ENCODE assay signal across 23 cellular contexts in the genomic region with DNA sequence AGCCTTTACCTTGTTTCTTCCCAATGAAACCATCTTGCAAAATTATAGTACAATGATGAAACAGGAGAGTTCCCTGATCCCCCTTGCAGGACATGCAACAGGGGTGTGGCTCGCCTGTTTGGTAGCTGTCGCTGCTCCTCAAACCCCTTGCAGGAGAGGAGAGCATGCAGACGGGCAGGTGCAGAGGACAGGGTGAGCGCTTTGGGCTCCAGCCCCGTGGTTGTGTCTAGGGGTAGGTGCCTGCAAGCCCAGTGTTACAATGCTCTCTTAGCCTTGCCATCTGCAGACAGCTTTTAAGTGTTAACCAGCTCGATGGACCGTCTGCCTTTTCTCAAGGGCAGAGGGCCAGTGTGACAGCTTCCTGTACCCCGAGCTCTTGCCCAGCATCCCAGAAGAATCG.
A peak's percentile ranks its signal among the peaks of the same experiment; 100 is the strongest.
DNase-seq lines count a peak whose midpoint lies in the region; FAIRE-seq and TF ChIP-seq lines count a peak whose summit lies in the region.
"Had no signal": no experiment of that assay in that cellular context is flagged by ENCODE, and none has a peak within 500 bp of the region (broad histone marks: within the 10 kb centered on the region; RNA-seq: fewer than 3 reads in every experiment).

No MANE protein-coding gene starts in this region.

- DNase-seq in H9 (peak; percentile 10), mesenteric fat pad (ENCODE audit: low spot score) (peak; percentile 76), stomach (peak; percentile 17), GM12892 (ENCODE audit: insufficient read length) (no peak), HFFc6 (no peak), GM19240 (ENCODE audit: insufficient read length, low spot score) (no peak)
- DNase-seq: CD4-positive, CD25-positive, alpha-beta regulatory T cell; CD8-positive, alpha-beta T cell; DMS 273 treated with DMSO at 0.1 percent for 48 hours; DMS79; EL; GDM1; GOT3; HCEC 1CT had no signal

- no peak overlapping the region for H2BK120ac ChIP-seq in H9 (ENCODE audit: low read depth, low read length, poor library complexity, severe bottlenecking)

- intact Hi-C loops in stomach (cut with DNase I; ENCODE audit: low total_unique reads): no loop called here

- H3K56ac ChIP-seq in H9 (ENCODE audit: insufficient read length, low read depth, low read length): no peak overlapping the region

- no peak for TF ChIP-seq CTCF in H9 (conservative IDR thresholded peaks at IDR 0.05)
- TF ChIP-seq CTCF in stomach (IDR thresholded peaks at IDR 0.05): no peak
- TF ChIP-seq CTCF in HFFc6 (IDR thresholded peaks at IDR 0.05): no peak

- H3K14ac ChIP-seq in H9 (ENCODE audit: insufficient read depth, low read length): no peak overlapping the region

- no peak overlapping the region for H3K27ac Mint-ChIP-seq in H9
- H3K27ac Mint-ChIP-seq in HFFc6: no peak overlapping the region
- H3K27ac Mint-ChIP-seq: B cell; CD4-positive, CD25-positive, alpha-beta regulatory T cell; CD8-positive, alpha-beta T cell had no signal

- no peak overlapping the region for H2AK5ac ChIP-seq in H9 (ENCODE audit: insufficient read length, low read length)

- H3K27ac ChIP-seq in H9 (ENCODE audit: insufficient read length, low read depth, low read length) (no peak overlapping the region), stomach (no peak overlapping the region)
- H3K27ac ChIP-seq: 22Rv1, BLaER1, C4-2B had no signal

- H3K4me3 ChIP-seq in stomach: no peak overlapping the region
- H3K4me3 ChIP-seq: BLaER1, GM12878 had no signal

- no peak overlapping the region for H4K8ac ChIP-seq in H9 (replicated peaks; ENCODE audit: insufficient read length, low read depth, low read length)

- H3K4me1 ChIP-seq in H9 (ENCODE audit: insufficient read depth, low read length) (no peaks in the 10 kb centered on the region), stomach (no peaks in the 10 kb centered on the region)
- H3K4me1 ChIP-seq: BLaER1 had no signal

- no peak overlapping the region for H2BK15ac ChIP-seq in H9 (ENCODE audit: low read depth, low read length)

- no peaks in the 10 kb centered on the region for H3K79me1 ChIP-seq in H9 (ENCODE audit: insufficient read depth, low read depth, low read length, poor library complexity, severe bottlenecking)

- H3K4me3 Mint-ChIP-seq in H9 (no peak overlapping the region), HFFc6 (no peak overlapping the region)
- H3K4me3 Mint-ChIP-seq: B cell; CD4-positive, CD25-positive, alpha-beta regulatory T cell; CD8-positive, alpha-beta T cell had no signal

- no peak overlapping the region for H3K9ac ChIP-seq in H9 (ENCODE audit: extremely low read depth, insufficient read length, low read length)
- H3K9ac ChIP-seq: BLaER1 had no signal

- no CpG with 5 or more reads among the region's 9 CpGs for WGBS in H9 (ENCODE audit: extremely low coverage, insufficient read length, low lambda C conversion rate)
- 70 to 86% (median 74%) methylated on average over 9 of the region's 9 CpGs for WGBS in stomach, 5 donors

- no peak overlapping the region for H3T11ph ChIP-seq in H9 (ENCODE audit: low read length)

- no peak overlapping the region for H3K23ac ChIP-seq in H9 (ENCODE audit: insufficient read length, low read depth, low read length)

- no peak for FAIRE-seq in GM12892 (lab: Jason Lieb, UNC)
- FAIRE-seq: A204.1, D721Med, GM12878, GM18507, H54 had no signal

- H3K27me3 Mint-ChIP-seq in H9 (ENCODE audit: low read depth): peaks cover 13% of the 10 kb centered on the region
- peaks cover 4% of the 10 kb centered on the region; the same call in 1 of the 2 replicates for H3K27me3 Mint-ChIP-seq in HFFc6 (ENCODE audit: insufficient read depth)
- H3K27me3 Mint-ChIP-seq: CD4-positive, CD25-positive, alpha-beta regulatory T cell had no signal

- TF ChIP-seq POLR2A in stomach (IDR thresholded peaks at IDR 0.05) (no peak), GM12892 (IDR thresholded peaks at IDR 0.05; ENCODE audit: low read depth, low read length) (no peak)

- H3K9me3 ChIP-seq in H9 (ENCODE audit: control insufficient read depth, low read depth, low read length): no peaks in the 10 kb centered on the region
- peaks cover 0 to 5% (median 0%) of the 10 kb centered on the region in 4 donors for H3K9me3 ChIP-seq in stomach

- peaks cover 31 to 48% of the 10 kb centered on the region in 2 experiments for H3K9me3 Mint-ChIP-seq in H9
- no peaks in the 10 kb centered on the region for H3K9me3 Mint-ChIP-seq in HFFc6
- H3K9me3 Mint-ChIP-seq: CD8-positive, alpha-beta T cell had no signal

- no peak overlapping the region for H4K91ac ChIP-seq in H9 (ENCODE audit: insufficient read length, low read depth, low read length)

- H3K36me3 Mint-ChIP-seq in H9 (ENCODE audit: insufficient read depth in 1 of 3, low read depth in 3 of 3) (peaks cover 0 to 2% (median 0%) of the 10 kb centered on the region in 3 experiments; a peak in 2 of 7 replicates), HFFc6 (ENCODE audit: low read depth) (no peaks in the 10 kb centered on the region)
- H3K36me3 Mint-ChIP-seq: CD4-positive, CD25-positive, alpha-beta regulatory T cell; CD8-positive, alpha-beta T cell had no signal

- peaks cover 7% of the 10 kb centered on the region for H4K20me1 ChIP-seq in H9 (ENCODE audit: control insufficient read depth, insufficient read depth, insufficient read length)
- H4K20me1 ChIP-seq: BLaER1 had no signal

- no peak for TF ChIP-seq EP300 in stomach (IDR thresholded peaks at IDR 0.05)

- H3K79me2 ChIP-seq in H9 (ENCODE audit: insufficient read depth, low read length): no peaks in the 10 kb centered on the region

- no peak overlapping the region for H2BK20ac ChIP-seq in H9 (ENCODE audit: low read depth, low read length, poor library complexity, severe bottlenecking)

- no peak overlapping the region for H2BK12ac ChIP-seq in H9 (ENCODE audit: insufficient read length, low read depth, low read length)

- no peak overlapping the region for H4K5ac ChIP-seq in H9 (ENCODE audit: insufficient read length, low read depth, low read length)

- H3K18ac ChIP-seq in H9 (ENCODE audit: insufficient read length, low read depth, low read length): no peak overlapping the region

- H3K27me3 ChIP-seq in H9 (ENCODE audit: insufficient read depth, low read length) (no peaks in the 10 kb centered on the region), stomach (no peaks in the 10 kb centered on the region)
- H3K27me3 ChIP-seq: BLaER1 had no signal

- H3K4me2 ChIP-seq in H9 (ENCODE audit: insufficient read depth, insufficient read length, low read length): no peak overlapping the region
- H3K4me2 ChIP-seq: BLaER1 had no signal

- H2BK5ac ChIP-seq in H9 (ENCODE audit: insufficient read length, low read length): no peak overlapping the region

- H3K4me1 Mint-ChIP-seq in H9: no peaks in the 10 kb centered on the region
- no peaks in the 10 kb centered on the region for H3K4me1 Mint-ChIP-seq in HFFc6 (ENCODE audit: low read depth)
- H3K4me1 Mint-ChIP-seq: B cell had no signal

- no peak overlapping the region for H3K4ac ChIP-seq in H9 (ENCODE audit: low read depth, low read length)

- no peaks in the 10 kb centered on the region for H3K23me2 ChIP-seq in H9 (ENCODE audit: insufficient read length, low read depth, low read length, poor library complexity, severe bottlenecking)

- no peak overlapping the region for H2AFZ ChIP-seq in H9 (ENCODE audit: low read length)

- H3K36me3 ChIP-seq in stomach: no peaks in the 10 kb centered on the region
- H3K36me3 ChIP-seq: BLaER1 had no signal

Comparison
In these comparisons a context has a peak if more than half of its experiments do, and no peak if none do; other contexts are left out.
1. DNase-seq: peak in H9 (single experiment), mesenteric fat pad (single experiment) and stomach (single experiment); none in GM12892 (single experiment), HFFc6 (single experiment) and GM19240 (single experiment).